In the genomic region with DNA sequence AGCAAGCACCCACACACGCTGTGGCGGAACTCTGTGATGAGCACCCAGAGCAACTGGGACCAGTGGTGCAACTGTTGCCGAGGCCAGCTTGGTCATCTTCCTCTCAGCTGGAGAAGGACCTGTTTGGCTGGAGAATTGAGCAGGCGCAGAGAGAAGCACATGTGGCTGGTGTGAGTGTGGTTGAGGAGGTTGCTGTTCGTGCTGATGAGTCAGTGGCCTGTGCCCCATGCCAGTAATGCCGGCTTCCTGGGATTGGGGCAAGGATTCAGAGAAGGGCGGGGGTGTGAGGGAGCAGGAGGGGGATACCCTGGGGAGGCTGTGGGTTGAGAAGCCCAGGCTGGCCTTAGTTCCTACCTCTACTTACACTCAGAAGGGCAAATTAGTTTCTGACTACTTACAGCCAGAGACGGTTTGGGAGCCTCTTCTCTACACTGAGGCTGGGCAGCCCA, we compare ENCODE assay signal across 7 cellular contexts. TPM values are rescaled to one million over a fixed set of nuclear protein-coding genes. Genes with fewer than 3 reads are reported as not detected.
A peak's percentile ranks its signal among the peaks of the same experiment; 100 is the strongest.
DNase-seq lines count a peak whose midpoint lies in the region; ATAC-seq and TF ChIP-seq lines count a peak whose summit lies in the region.

No MANE protein-coding gene starts in this region.

- peaks cover 59% of the 10 kb centered on the region for H3K4me1 Mint-ChIP-seq in HFFc6 (ENCODE audit: low read depth)

- TF ChIP-seq CTCF in HFFc6 (IDR thresholded peaks at IDR 0.05) = no peak
- TF ChIP-seq CTCF in BE2C (IDR thresholded peaks at IDR 0.05; ENCODE audit: low read depth, low read length) = no peak

- peak; percentile 93 for DNase-seq in HFFc6
- DNase-seq in SW480 (ENCODE audit: low spot score) = peak; percentile 65
- peak; percentile 96 for DNase-seq in fibroblast of peridontal ligament (ENCODE audit: extremely low read depth)
- no peak for DNase-seq in BE2C
- no peak for DNase-seq in NCI-H2029 treated with DMSO at 0.1 percent for 48 hours (lab: John Stamatoyannopoulos, UW)

- no peaks in the 10 kb centered on the region; the same call in 1 of the 2 replicates for H3K9me3 ChIP-seq in BE2C

- no peaks in the 10 kb centered on the region for H3K27me3 ChIP-seq in BE2C

- peaks cover 3% of the 10 kb centered on the region for H3K4me1 ChIP-seq in BE2C

- H3K27ac Mint-ChIP-seq in HFFc6 = peak overlapping the region; percentile 74

- H3K4me3 Mint-ChIP-seq in HFFc6 = no peak overlapping the region

- H3K27ac ChIP-seq in skin epidermis = peak overlapping the region in 19 of 21 experiments; percentile 18 to 79 (median 71)

- H3K9me3 Mint-ChIP-seq in HFFc6 = peaks cover 4% of the 10 kb centered on the region; the same call in 1 of the 2 replicates

- ATAC-seq in GM19467 (IDR thresholded peaks at IDR 0.05; ENCODE audit: unreplicated experiment) = no peak

- H3K4me3 ChIP-seq in skin epidermis = no peak overlapping the region
- H3K4me3 ChIP-seq in BE2C (ENCODE audit: low read depth, low read length) = no peak overlapping the region

- no peaks in the 10 kb centered on the region; the same call in 1 of the 2 replicates for H3K27me3 Mint-ChIP-seq in HFFc6 (ENCODE audit: insufficient read depth)

- no peaks in the 10 kb centered on the region for H3K36me3 ChIP-seq in BE2C

- H3K36me3 Mint-ChIP-seq in HFFc6 (ENCODE audit: low read depth) = peaks cover 4% of the 10 kb centered on the region; the same call in 1 of the 2 replicates

RNA-seq across cellular contexts. Expression of gene EPS8L3, which starts 57.5 kb away (rescaled TPM):
- not detected for total RNA-seq in HFFc6 (2021; fragmentation: NEBNext Ultra II Directional; extraction: Animal tissue kit (Norgen Biotek cat#: 25700))
- polyA plus RNA-seq in BE2C (2012; ENCODE audit: insufficient read depth, insufficient read length, low read depth) = 0.29 TPM

Comparison
In these comparisons a context has a peak if more than half of its experiments do, and no peak if none do; other contexts are left out.
1. DNase-seq: peak in HFFc6 (single experiment), SW480 (single experiment) and fibroblast of peridontal ligament (single experiment); none in BE2C (single experiment) and NCI-H2029 treated with DMSO at 0.1 percent for 48 hours (single experiment).